ENCODE assay signal across 10 cellular contexts in genomic region chr2:72924353-72925240, GRCh38. TPM values are rescaled to one million over a fixed set of nuclear protein-coding genes. Genes with fewer than 3 reads are reported as not detected.
DNase-seq lines count a peak whose midpoint lies in the region; ATAC-seq, FAIRE-seq and TF ChIP-seq lines count a peak whose summit lies in the region.
"Had no signal": no experiment of that assay in that cellular context is flagged by ENCODE, and none has a peak within 500 bp of the region (broad histone marks: within the 10 kb centered on the region; RNA-seq: fewer than 3 reads in every experiment).

No MANE protein-coding gene starts in this region.

- peaks cover 0 to 8% (median 0%) of the 10 kb centered on the region in 11 experiments; a peak in 1 of 22 replicates for H3K9me3 ChIP-seq in BLaER1 treated with 17β-estradiol and CSF1 and Interleukin-3, amounts not matched to agents 10 nM and 100 nM (replicated peaks in 1 of 11)
- H3K9me3 ChIP-seq in T-helper 17 cell (ENCODE audit: control insufficient read depth, low read length, poor library complexity, severe bottlenecking) = no peaks in the 10 kb centered on the region
- H3K9me3 ChIP-seq in lung (ENCODE audit: control insufficient read depth in 2 of 2, insufficient read depth in 1 of 2, low read length in 1 of 2) = peaks cover 0 to 12% of the 10 kb centered on the region in 2 donors

- H3K27me3 Mint-ChIP-seq in T-helper 17 cell = peaks cover 45% of the 10 kb centered on the region

- no peak for TF ChIP-seq CTCF in lung (IDR thresholded peaks at IDR 0.05; ENCODE audit: control extremely low read depth, extremely low read depth)

- ATAC-seq in GM19395 (IDR thresholded peaks at IDR 0.05; ENCODE audit: unreplicated experiment) (peak; percentile 54), T-helper 17 cell (peak; percentile 22), lung (ENCODE audit: insufficient read depth, low FRiP score) (no peak)

- peaks cover 9% of the 10 kb centered on the region for H3K36me3 Mint-ChIP-seq in T-helper 17 cell (ENCODE audit: low read depth)

- H3K27ac ChIP-seq in BLaER1 treated with 17β-estradiol and CSF1 and Interleukin-3, amounts not matched to agents 10 nM and 100 nM = no peak overlapping the region
- H3K27ac ChIP-seq in lung (ENCODE audit: low read depth in 1 of 2, low read length in 1 of 2) = no peak overlapping the region

- peak overlapping the region; percentile 24 to 79 (median 45); a peak in 20 of 22 replicates for H3K4me2 ChIP-seq in BLaER1 treated with 17β-estradiol and CSF1 and Interleukin-3, amounts not matched to agents 10 nM and 100 nM

- FAIRE-seq in H54 (lab: Jason Lieb, UNC) = no peak

- peak overlapping the region; percentile 19 for H3K4me3 Mint-ChIP-seq in T-helper 17 cell
- H3K4me3 Mint-ChIP-seq: neural crest cell had no signal

- H3K36me3 ChIP-seq in BLaER1 treated with 17β-estradiol and CSF1 and Interleukin-3, amounts not matched to agents 10 nM and 100 nM = no peaks in the 10 kb centered on the region
- no peaks in the 10 kb centered on the region for H3K36me3 ChIP-seq in lung (ENCODE audit: control insufficient read depth in 2 of 2, insufficient read depth in 2 of 2, low read length in 2 of 2)

- peaks cover 15% of the 10 kb centered on the region for H3K4me1 Mint-ChIP-seq in T-helper 17 cell
- H3K4me1 Mint-ChIP-seq: neural crest cell had no signal

- peaks cover 0 to 81% (median 64%) of the 10 kb centered on the region in 11 experiments; a peak in 20 of 22 replicates for H4K20me1 ChIP-seq in BLaER1 treated with 17β-estradiol and CSF1 and Interleukin-3, amounts not matched to agents 10 nM and 100 nM

- no peak for TF ChIP-seq POLR2A in H54 (IDR thresholded peaks at IDR 0.05; ENCODE audit: low read depth, low read length)

- no peak for DNase-seq in T-helper 17 cell
- no peak for DNase-seq in lung (ENCODE audit: low spot score)
- DNase-seq in inferior parietal cortex (ENCODE audit: extremely low spot score) = no peak
- no peak for DNase-seq in H54 (ENCODE audit: insufficient read length, low spot score)
- no peak for DNase-seq in GOT3 (lab: John Stamatoyannopoulos, UW)
- no peak for DNase-seq in cerebellar cortex (ENCODE audit: low spot score)
- DNase-seq: stimulated activated CD8-positive, alpha-beta memory T cell treated with anti-CD3 and anti-CD28 coated beads, Interleukin-4, amount 100 ng/mL, for 48 hours had no signal

- WGBS in lung, 2 donors = 3 to 4% methylated on average over 57 to 61 of the region's 61 CpGs

- peak overlapping the region in 5 of 10 experiments; percentile 1 to 34 (median 19); a peak in 6 of 20 replicates for H3K4me3 ChIP-seq in BLaER1 treated with 17β-estradiol and CSF1 and Interleukin-3, amounts not matched to agents 10 nM and 100 nM
- peak overlapping the region; percentile 5 for H3K4me3 ChIP-seq in lung

- H3K27ac Mint-ChIP-seq in T-helper 17 cell = peak overlapping the region; percentile 51

- H3K9ac ChIP-seq in BLaER1 treated with 17β-estradiol and CSF1 and Interleukin-3, amounts not matched to agents 10 nM and 100 nM = no peak overlapping the region

- H3K4me1 ChIP-seq in BLaER1 treated with 17β-estradiol and CSF1 and Interleukin-3, amounts not matched to agents 10 nM and 100 nM = peaks cover 19 to 28% (median 24%) of the 10 kb centered on the region in 10 experiments; a peak in 19 of 20 replicates
- H3K4me1 ChIP-seq in lung (ENCODE audit: control insufficient read depth in 2 of 2, insufficient read depth in 2 of 2, low read length in 2 of 2) = peaks cover 0 to 18% of the 10 kb centered on the region in 2 donors

- peaks cover 100% of the 10 kb centered on the region in 11 experiments for H3K27me3 ChIP-seq in BLaER1 treated with 17β-estradiol and CSF1 and Interleukin-3, amounts not matched to agents 10 nM and 100 nM
- H3K27me3 ChIP-seq in lung (ENCODE audit: control insufficient read depth, insufficient read depth) = peaks cover 9% of the 10 kb centered on the region

RNA-seq across cellular contexts. Expression of gene EMX1, which starts 7.3 kb away (rescaled TPM):
- total RNA-seq in T-helper 17 cell (not detected), lung (under 1 TPM in 1 of 2 donors, not detected in 1; 0.12 TPM)
- under 1 TPM in 1 of 2 donors, not detected in 1; 0.02 TPM for polyA plus RNA-seq in lung
- total RNA-seq: neural crest cell had no signal

RNA-seq across cellular contexts. Expression of gene SPR, which starts 37.4 kb away (rescaled TPM):
- 1 to 10 TPM in 1 of 2 donors, under 1 TPM in 1; 0.60 to 1.1 TPM for total RNA-seq in T-helper 17 cell
- total RNA-seq in lung = 10 to 100 TPM; 11.1 to 38.0 TPM
- 10 to 100 TPM; 31.6 to 32.2 TPM for polyA plus RNA-seq in lung

Comparison
In these comparisons a context has a peak if more than half of its experiments do, and no peak if none do; other contexts are left out.
1. RNA of gene SPR, which starts 37.4 kb away (total RNA-seq): 11.1 to 38.0 TPM in lung; 0.60 to 1.1 TPM in T-helper 17 cell; every median in the first group is over 4 times any median in the second.